ENCODE assay signal across 8 cellular contexts in genomic region chr22:30288414-30289125, GRCh38. TPM values are rescaled to one million over a fixed set of nuclear protein-coding genes. Genes with fewer than 3 reads are reported as not detected.
A peak's percentile ranks its signal among the peaks of the same experiment; 100 is the strongest.
DNase-seq lines count a peak whose midpoint lies in the region; ATAC-seq and TF ChIP-seq lines count a peak whose summit lies in the region.

No MANE protein-coding gene starts in this region.

- H3K4me1 ChIP-seq in OCI-LY3 (ENCODE audit: low read length) (peaks cover 24% of the 10 kb centered on the region), endocrine pancreas (ENCODE audit: control insufficient read depth, insufficient read depth, low read length) (no peaks in the 10 kb centered on the region), neuron (ENCODE audit: insufficient read depth, low read length) (peaks cover 23% of the 10 kb centered on the region)

- no peaks in the 10 kb centered on the region for H3K79me2 ChIP-seq in OCI-LY3 (ENCODE audit: low read length)

- TF ChIP-seq CTCF in CD4-positive, alpha-beta T cell (IDR thresholded peaks at IDR 0.05) = no peak
- no peak for TF ChIP-seq CTCF in OCI-LY3 (IDR thresholded peaks at IDR 0.05; ENCODE audit: low read depth, low read length)

- CTCF ChIA-PET in CD4-positive, alpha-beta T cell (lab: Charles Lee) = interaction anchor here (0.6 to 6.8 kb wide), 36 partner anchors 7 to 200 kb away, joined by 3 to 99 read pairs (median 7); partner anchors contain the start of genes CCDC157, MTFP1, RNF215 and SEC14L2

- no peaks in the 10 kb centered on the region for H3K9me3 Mint-ChIP-seq in CD4-positive, alpha-beta T cell

- peak overlapping the region; percentile 75 for H3K4me3 ChIP-seq in OCI-LY3 (ENCODE audit: low read length)
- no peak overlapping the region for H3K4me3 ChIP-seq in endocrine pancreas (ENCODE audit: control insufficient read depth, insufficient read depth, low read length)
- H3K4me3 ChIP-seq in neuron (ENCODE audit: low read length) = peak overlapping the region; percentile 54

- no peaks in the 10 kb centered on the region for H3K9me3 ChIP-seq in CD4-positive, alpha-beta T cell (ENCODE audit: control insufficient read depth, low read length)
- no peaks in the 10 kb centered on the region for H3K9me3 ChIP-seq in OCI-LY3 (ENCODE audit: insufficient read depth, low read length)
- H3K9me3 ChIP-seq in endocrine pancreas (ENCODE audit: control insufficient read depth, low read length) = no peaks in the 10 kb centered on the region
- no peaks in the 10 kb centered on the region for H3K9me3 ChIP-seq in neuron (ENCODE audit: low read length)

- H3K4me3 Mint-ChIP-seq in CD4-positive, alpha-beta T cell = peak overlapping the region; percentile 97

- H3K27me3 ChIP-seq in CD4-positive, alpha-beta T cell (ENCODE audit: control insufficient read depth, insufficient read depth, low read length) = no peaks in the 10 kb centered on the region
- H3K27me3 ChIP-seq in OCI-LY3 (ENCODE audit: low read depth, low read length) (no peaks in the 10 kb centered on the region), endocrine pancreas (ENCODE audit: control insufficient read depth, insufficient read depth, low read length) (no peaks in the 10 kb centered on the region), neuron (ENCODE audit: insufficient read depth, low read length) (no peaks in the 10 kb centered on the region)

- H3K9ac ChIP-seq in OCI-LY3 (ENCODE audit: low read length) (peak overlapping the region; percentile 47), endocrine pancreas (ENCODE audit: control insufficient read depth, insufficient read depth, low read length) (peak overlapping the region; percentile 65)

- no peak for DNase-seq in CD4-positive, alpha-beta T cell
- no peak for DNase-seq in NCI-H1105 treated with DMSO at 0.1 percent for 48 hours (lab: John Stamatoyannopoulos, UW)
- DNase-seq in activated CD4-positive, alpha-beta T cell treated with anti-CD3 and anti-CD28 coated beads for 48 hours = no peak

- peak overlapping the region; percentile 60 for H3K27ac ChIP-seq in CD4-positive, alpha-beta T cell (ENCODE audit: low read depth, low read length)
- H3K27ac ChIP-seq in OCI-LY3 (ENCODE audit: low read length) = no peak overlapping the region

- ATAC-seq in CD4-positive, alpha-beta T cell (ENCODE audit: poor library complexity) = no peak
- ATAC-seq in HG02852 (IDR thresholded peaks at IDR 0.05; ENCODE audit: unreplicated experiment) = no peak
- no peak for ATAC-seq in activated CD4-positive, CD25-positive, alpha-beta regulatory T cell treated with anti-CD3 and anti-CD28 coated beads, Interleukin-2, amount 50 U/mL, for 24 hours

- H2AFZ ChIP-seq in OCI-LY3 (ENCODE audit: low read depth, low read length) (no peak overlapping the region), neuron (ENCODE audit: low read depth, low read length) (peak overlapping the region; percentile 83)

- H3K4me2 ChIP-seq in OCI-LY3 (ENCODE audit: low read length) = peak overlapping the region; percentile 93

- no peaks in the 10 kb centered on the region for H3K36me3 ChIP-seq in OCI-LY3 (replicated peaks; ENCODE audit: low read depth, low read length)
- H3K36me3 ChIP-seq in endocrine pancreas (ENCODE audit: control insufficient read depth, insufficient read depth, low read length) = peaks cover 2% of the 10 kb centered on the region
- peaks cover 5% of the 10 kb centered on the region for H3K36me3 ChIP-seq in neuron (ENCODE audit: insufficient read depth, low read length)

- H3K36me3 Mint-ChIP-seq in CD4-positive, alpha-beta T cell (ENCODE audit: low read depth) = peaks cover 62% of the 10 kb centered on the region

- no peaks in the 10 kb centered on the region for H4K20me1 ChIP-seq in OCI-LY3 (ENCODE audit: insufficient read depth, low read length)

- no peaks in the 10 kb centered on the region for H3K27me3 Mint-ChIP-seq in CD4-positive, alpha-beta T cell

- peaks cover 47% of the 10 kb centered on the region for H3K4me1 Mint-ChIP-seq in CD4-positive, alpha-beta T cell (ENCODE audit: low read depth)

- intact Hi-C loops in CD4-positive, alpha-beta T cell (cut with DNase I, micrococcal nuclease) = loop anchor here (1.0 to 5.0 kb wide), 5 partner anchors 18 to 196 kb away; partner anchors contain the start of genes MTFP1 (in 1 of the 2), SF3A1 (in 1 of the 2) and TBC1D10A (in 1 of the 2)

- H3K27ac Mint-ChIP-seq in CD4-positive, alpha-beta T cell = peak overlapping the region; percentile 89

- POLR2A ChIA-PET in CD4-positive, alpha-beta T cell (lab: Charles Lee) = interaction anchor here (0.8 to 9.8 kb wide), 27 partner anchors 8 to 184 kb away, joined by 3 to 268 read pairs (median 5); partner anchors contain the start of genes CCDC157, MTFP1, OSM and RNF215

RNA-seq across cellular contexts. Expression of gene CASTOR1, which starts 0.7 kb away (rescaled TPM):
- total RNA-seq in CD4-positive, alpha-beta T cell = 1 to 10 TPM; 7.9 to 8.8 TPM

RNA-seq across cellular contexts. Expression of gene OSM, which starts 21.9 kb away (rescaled TPM):
- 10 to 100 TPM; 13.9 to 16.7 TPM for total RNA-seq in CD4-positive, alpha-beta T cell

RNA-seq across cellular contexts. Expression of gene TBC1D10A, which starts 38.2 kb away (rescaled TPM):
- 10 to 100 TPM; 38.9 to 41.8 TPM for total RNA-seq in CD4-positive, alpha-beta T cell

RNA-seq across cellular contexts. Expression of gene LIF, which starts 42.0 kb away (rescaled TPM):
- under 1 TPM; 0.17 to 0.30 TPM for total RNA-seq in CD4-positive, alpha-beta T cell
